1 cellular context compared by ENCODE assay signal in genomic region chr12:108890208-108890607, GRCh38.
TF ChIP-seq lines count a peak whose summit lies in the region.

No MANE protein-coding gene starts in this region.

TF ChIP-seq in HepG2, 621 proteins besides CTCF, POLR2A, EP300 and RAD21:
- TF ChIP-seq RNF2 (conservative IDR thresholded peaks at IDR 0.05; ENCODE audit: low read depth), result no peak
- TF ChIP-seq, protein P1, sequence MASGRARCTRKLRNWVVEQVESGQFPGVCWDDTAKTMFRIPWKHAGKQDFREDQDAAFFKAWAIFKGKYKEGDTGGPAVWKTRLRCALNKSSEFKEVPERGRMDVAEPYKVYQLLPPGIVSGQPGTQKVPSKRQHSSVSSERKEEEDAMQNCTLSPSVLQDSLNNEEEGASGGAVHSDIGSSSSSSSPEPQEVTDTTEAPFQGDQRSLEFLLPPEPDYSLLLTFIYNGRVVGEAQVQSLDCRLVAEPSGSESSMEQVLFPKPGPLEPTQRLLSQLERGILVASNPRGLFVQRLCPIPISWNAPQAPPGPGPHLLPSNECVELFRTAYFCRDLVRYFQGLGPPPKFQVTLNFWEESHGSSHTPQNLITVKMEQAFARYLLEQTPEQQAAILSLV (CRISPR knock-in tag; IDR thresholded peaks at IDR 0.05; ENCODE audit: borderline replicate concordance), result no peak
- TF ChIP-seq ZNF614 (CRISPR knock-in tag; IDR thresholded peaks at IDR 0.05; ENCODE audit: borderline replicate concordance), result no peak
- peak; percentile 94 for TF ChIP-seq MIER2 (CRISPR knock-in tag; IDR thresholded peaks at IDR 0.05)
- no peak for TF ChIP-seq CEBPZ (IDR thresholded peaks at IDR 0.05; ENCODE audit: low read length)
- TF ChIP-seq ARNT (IDR thresholded peaks at IDR 0.05), result no peak
- no peak for TF ChIP-seq ZNF556 (CRISPR knock-in tag; IDR thresholded peaks at IDR 0.05; ENCODE audit: borderline replicate concordance)
- TF ChIP-seq ZNF644 (CRISPR knock-in tag; IDR thresholded peaks at IDR 0.05; ENCODE audit: low read depth), result no peak
- TF ChIP-seq ZBTB38 (CRISPR knock-in tag; IDR thresholded peaks at IDR 0.05), result no peak
- no peak for TF ChIP-seq ZNF598 (CRISPR knock-in tag; IDR thresholded peaks at IDR 0.05; ENCODE audit: borderline replicate concordance)
- TF ChIP-seq HMGXB4 (CRISPR knock-in tag; IDR thresholded peaks at IDR 0.05; ENCODE audit: borderline replicate concordance in 1 of 2, low read depth in 1 of 2), result no peak
- no peak for TF ChIP-seq ZBTB40 (IDR thresholded peaks at IDR 0.05)
- no peak for TF ChIP-seq ZBTB40 (CRISPR knock-in tag; IDR thresholded peaks at IDR 0.05)
- TF ChIP-seq, protein P2, sequence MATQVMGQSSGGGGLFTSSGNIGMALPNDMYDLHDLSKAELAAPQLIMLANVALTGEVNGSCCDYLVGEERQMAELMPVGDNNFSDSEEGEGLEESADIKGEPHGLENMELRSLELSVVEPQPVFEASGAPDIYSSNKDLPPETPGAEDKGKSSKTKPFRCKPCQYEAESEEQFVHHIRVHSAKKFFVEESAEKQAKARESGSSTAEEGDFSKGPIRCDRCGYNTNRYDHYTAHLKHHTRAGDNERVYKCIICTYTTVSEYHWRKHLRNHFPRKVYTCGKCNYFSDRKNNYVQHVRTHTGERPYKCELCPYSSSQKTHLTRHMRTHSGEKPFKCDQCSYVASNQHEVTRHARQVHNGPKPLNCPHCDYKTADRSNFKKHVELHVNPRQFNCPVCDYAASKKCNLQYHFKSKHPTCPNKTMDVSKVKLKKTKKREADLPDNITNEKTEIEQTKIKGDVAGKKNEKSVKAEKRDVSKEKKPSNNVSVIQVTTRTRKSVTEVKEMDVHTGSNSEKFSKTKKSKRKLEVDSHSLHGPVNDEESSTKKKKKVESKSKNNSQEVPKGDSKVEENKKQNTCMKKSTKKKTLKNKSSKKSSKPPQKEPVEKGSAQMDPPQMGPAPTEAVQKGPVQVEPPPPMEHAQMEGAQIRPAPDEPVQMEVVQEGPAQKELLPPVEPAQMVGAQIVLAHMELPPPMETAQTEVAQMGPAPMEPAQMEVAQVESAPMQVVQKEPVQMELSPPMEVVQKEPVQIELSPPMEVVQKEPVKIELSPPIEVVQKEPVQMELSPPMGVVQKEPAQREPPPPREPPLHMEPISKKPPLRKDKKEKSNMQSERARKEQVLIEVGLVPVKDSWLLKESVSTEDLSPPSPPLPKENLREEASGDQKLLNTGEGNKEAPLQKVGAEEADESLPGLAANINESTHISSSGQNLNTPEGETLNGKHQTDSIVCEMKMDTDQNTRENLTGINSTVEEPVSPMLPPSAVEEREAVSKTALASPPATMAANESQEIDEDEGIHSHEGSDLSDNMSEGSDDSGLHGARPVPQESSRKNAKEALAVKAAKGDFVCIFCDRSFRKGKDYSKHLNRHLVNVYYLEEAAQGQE (IDR thresholded peaks at IDR 0.05; ENCODE audit: borderline replicate concordance in 1 of 2, low read depth in 1 of 2, low read length in 2 of 2), result peak; percentile 79 to 94
- TF ChIP-seq SMAD1 (CRISPR knock-in tag; IDR thresholded peaks at IDR 0.05; ENCODE audit: borderline replicate concordance, low read depth), result no peak
- TF ChIP-seq ZNF383 (CRISPR knock-in tag; IDR thresholded peaks at IDR 0.05; ENCODE audit: borderline replicate concordance), result no peak
